21 cellular contexts compared by ENCODE assay signal in genomic region chr6:90368001-90368400, GRCh38.
A peak's percentile ranks its signal among the peaks of the same experiment; 100 is the strongest.
DNase-seq lines count a peak whose midpoint lies in the region; ATAC-seq and TF ChIP-seq lines count a peak whose summit lies in the region.
"Had no signal": no experiment of that assay in that cellular context is flagged by ENCODE, and none has a peak within 500 bp of the region (broad histone marks: within the 10 kb centered on the region; RNA-seq: fewer than 3 reads in every experiment).

No MANE protein-coding gene starts in this region.

- H3K79me2 ChIP-seq in KMS-11 (ENCODE audit: insufficient read depth, low read depth) (no peaks in the 10 kb centered on the region), osteoblast (ENCODE audit: insufficient read depth, low read length) (no peaks in the 10 kb centered on the region)

- H3K36me3 ChIP-seq in KMS-11 (ENCODE audit: insufficient read depth), result no peaks in the 10 kb centered on the region
- no peaks in the 10 kb centered on the region for H3K36me3 ChIP-seq in osteoblast (ENCODE audit: insufficient read depth, low read length)
- no peaks in the 10 kb centered on the region for H3K36me3 ChIP-seq in upper lobe of left lung
- H3K36me3 ChIP-seq: HAP-1, tibial artery had no signal

- ATAC-seq in GM18519 (IDR thresholded peaks at IDR 0.05; ENCODE audit: low FRiP score, unreplicated experiment) (no peak), upper lobe of left lung (ENCODE audit: low FRiP score in 2 of 2) (no peak)
- ATAC-seq: T-cell had no signal

- H4K20me1 ChIP-seq in KMS-11 (ENCODE audit: insufficient read depth) (no peaks in the 10 kb centered on the region), osteoblast (ENCODE audit: insufficient read depth, low read length) (no peaks in the 10 kb centered on the region)

- no peaks in the 10 kb centered on the region for H3K27me3 ChIP-seq in KMS-11 (ENCODE audit: insufficient read depth, low read depth)
- no peaks in the 10 kb centered on the region for H3K27me3 ChIP-seq in osteoblast (ENCODE audit: insufficient read depth, low read length)
- H3K27me3 ChIP-seq in upper lobe of left lung, result no peaks in the 10 kb centered on the region
- H3K27me3 ChIP-seq: tibial artery had no signal

- DNase-seq in DMS 273 treated with DMSO at 0.1 percent for 48 hours (lab: John Stamatoyannopoulos, UW), result peak; percentile 30
- DNase-seq in cerebellum (ENCODE audit: low spot score), result peak; percentile 18
- no peak for DNase-seq in osteoblast (ENCODE audit: insufficient read length, low spot score, missing footprints)
- no peak for DNase-seq in upper lobe of left lung
- no peak for DNase-seq in germinal center (ENCODE audit: low spot score)
- DNase-seq in NCI-H146 treated with DMSO at 0.1 percent for 48 hours (lab: John Stamatoyannopoulos, UW; ENCODE audit: unreplicated experiment), result no peak
- DNase-seq: activated naive CD4-positive, alpha-beta T cell; DMS153; kidney; NCI-H1417; NCI-H2107; NCI-H526; posterior cingulate gyrus; Right ventricle myocardium superior; stimulated activated CD4-positive, alpha-beta T cell treated with anti-CD3 and anti-CD28 coated beads, Interleukin-2, amount 100 ng/mL, for 24 hours; stimulated activated naive CD4-positive, alpha-beta T cell; T-cell; tibial artery had no signal

- WGBS in upper lobe of left lung, 2 donors, result 58 to 69% methylated on average over 3 of the region's 3 CpGs

- H3K4me2 ChIP-seq in KMS-11 (peak overlapping the region; percentile 69; the same call in 1 of the 2 replicates), osteoblast (ENCODE audit: insufficient read depth, low read length) (peak overlapping the region; percentile 79)

- H3K4me1 ChIP-seq in KMS-11 (ENCODE audit: low read depth, poor library complexity, severe bottlenecking) (peaks cover 34% of the 10 kb centered on the region), osteoblast (ENCODE audit: insufficient read depth, low read length) (peaks cover 16% of the 10 kb centered on the region), upper lobe of left lung (peaks cover 0 to 13% (median 7%) of the 10 kb centered on the region in 4 donors)

- H3K9ac ChIP-seq in KMS-11, result no peak overlapping the region

- H3K4me3 ChIP-seq in KMS-11 (IDR thresholded peaks at IDR 0.05; ENCODE audit: insufficient read depth, low read depth, low read length) (no peak overlapping the region), osteoblast (ENCODE audit: insufficient read depth, low read length) (no peak overlapping the region), upper lobe of left lung (no peak overlapping the region)
- H3K4me3 ChIP-seq: HAP-1, tibial artery had no signal

- TF ChIP-seq EP300 in upper lobe of left lung (IDR thresholded peaks at IDR 0.05), result no peak

- no peak for TF ChIP-seq POLR2A in upper lobe of left lung (IDR thresholded peaks at IDR 0.05)

- TF ChIP-seq CTCF in KMS-11 (conservative IDR thresholded peaks at IDR 0.05; ENCODE audit: low read depth, low read length), result no peak
- TF ChIP-seq CTCF in osteoblast (IDR thresholded peaks at IDR 0.05; ENCODE audit: extremely low read depth, low read depth, low read length), result no peak
- no peak for TF ChIP-seq CTCF in upper lobe of left lung (IDR thresholded peaks at IDR 0.05)

- H3K27ac ChIP-seq in KMS-11, result peak overlapping the region; percentile 71; the same call in 1 of the 2 replicates
- H3K27ac ChIP-seq in osteoblast (ENCODE audit: low read depth, low read length), result peak overlapping the region; percentile 98
- H3K27ac ChIP-seq in upper lobe of left lung, result no peak overlapping the region

- H2AFZ ChIP-seq in KMS-11 (ENCODE audit: low read depth) (no peak overlapping the region), osteoblast (ENCODE audit: low read length) (no peak overlapping the region)

- H3K9me3 ChIP-seq in osteoblast (ENCODE audit: low read depth, low read length), result no peaks in the 10 kb centered on the region
- H3K9me3 ChIP-seq in upper lobe of left lung, result no peaks in the 10 kb centered on the region
- H3K9me3 ChIP-seq: HAP-1, tibial artery had no signal

Comparison
In these comparisons a context has a peak if more than half of its experiments do, and no peak if none do; other contexts are left out.
1. DNase-seq: peak in DMS 273 treated with DMSO at 0.1 percent for 48 hours (single experiment) and cerebellum (single experiment); none in osteoblast (single experiment), upper lobe of left lung (0 of 2), germinal center (single experiment) and NCI-H146 treated with DMSO at 0.1 percent for 48 hours (single experiment).
2. H3K27ac ChIP-seq: peak in KMS-11 (single experiment) and osteoblast (single experiment); none in upper lobe of left lung (0 of 4).